ENCODE assay signal across 1 cellular context in genomic region chr2:20916604-20917286, GRCh38.
TF ChIP-seq lines count a peak whose summit lies in the region.

No MANE protein-coding gene starts in this region.

TF ChIP-seq in HepG2, 621 proteins besides CTCF, POLR2A, EP300 and RAD21 (continued from another document):
- TF ChIP-seq ARID3A (IDR thresholded peaks at IDR 0.05; ENCODE audit: low read depth, low read length), result no peak
- no peak for TF ChIP-seq ZNF761 (CRISPR knock-in tag; conservative IDR thresholded peaks at IDR 0.05)
- 0 out of 2 replicates have a peak, but pooled peaks have one; percentile 24 for TF ChIP-seq SALL2 (CRISPR knock-in tag; IDR thresholded peaks at IDR 0.05)
- no peak for TF ChIP-seq ZNF274 (CRISPR knock-in tag; IDR thresholded peaks at IDR 0.05)
- 0 out of 2 replicates have a peak, but pooled peaks have one; percentile 29 for TF ChIP-seq KDM4B (CRISPR knock-in tag; IDR thresholded peaks at IDR 0.05)
- TF ChIP-seq GABPB1 (CRISPR knock-in tag; IDR thresholded peaks at IDR 0.05), result no peak
- TF ChIP-seq NFE2 (CRISPR knock-in tag; IDR thresholded peaks at IDR 0.05), result no peak
- no peak for TF ChIP-seq IRX3 (CRISPR knock-in tag; IDR thresholded peaks at IDR 0.05; ENCODE audit: borderline replicate concordance, low read depth)
- TF ChIP-seq DMTF1 (CRISPR knock-in tag; IDR thresholded peaks at IDR 0.05), result no peak
- TF ChIP-seq ZNF207 (IDR thresholded peaks at IDR 0.05; ENCODE audit: borderline replicate concordance), result no peak
- TF ChIP-seq SP4 (CRISPR knock-in tag; IDR thresholded peaks at IDR 0.05), result peak; percentile 36; the same call in 1 of the 2 replicates
- TF ChIP-seq ZBTB2 (CRISPR knock-in tag; IDR thresholded peaks at IDR 0.05; ENCODE audit: low read depth), result no peak
- TF ChIP-seq MAZ (IDR thresholded peaks at IDR 0.05; ENCODE audit: borderline replicate concordance, low read depth, low read length), result no peak
- no peak for TF ChIP-seq MAZ (CRISPR knock-in tag; IDR thresholded peaks at IDR 0.05; ENCODE audit: low read depth)
